ENCODE assay signal across 23 cellular contexts in the genomic region with DNA sequence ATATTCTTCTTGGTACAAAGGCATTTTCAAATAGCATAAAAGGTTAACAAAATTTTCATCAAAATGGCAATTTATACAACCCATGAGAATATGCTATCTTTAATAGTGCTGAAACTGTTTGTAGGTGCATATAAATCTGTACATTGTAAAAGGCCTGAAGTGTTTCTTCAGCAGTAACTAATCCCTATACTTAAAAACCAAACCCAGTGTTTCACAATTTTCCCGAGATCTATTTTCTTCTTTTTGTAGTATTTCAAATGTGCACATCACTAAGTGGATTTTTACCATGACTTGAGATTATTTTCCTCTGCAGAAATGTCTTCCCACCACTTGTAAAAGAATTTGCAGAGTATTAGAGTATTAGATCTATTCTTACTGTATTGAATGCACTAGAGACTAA.
DNase-seq lines count a peak whose midpoint lies in the region; FAIRE-seq and TF ChIP-seq lines count a peak whose summit lies in the region.
"Had no signal": no experiment of that assay in that cellular context is flagged by ENCODE, and none has a peak within 500 bp of the region (broad histone marks: within the 10 kb centered on the region; RNA-seq: fewer than 3 reads in every experiment).

No MANE protein-coding gene starts in this region.

- H3K9me3 ChIP-seq in HUES64 (ENCODE audit: insufficient read depth, low read depth, low read length) (no peaks in the 10 kb centered on the region), H1 (ENCODE audit: insufficient read depth in 2 of 2, low read depth in 1 of 2, low read length in 1 of 2) (no peaks in the 10 kb centered on the region), osteoblast (ENCODE audit: low read depth, low read length) (no peaks in the 10 kb centered on the region)
- H3K9me3 ChIP-seq: A549; BLaER1 treated with 17β-estradiol and CSF1 and Interleukin-3, amounts not matched to agents 10 nM and 100 nM; Peyer's patch; SJSA1 had no signal

- no peak overlapping the region for H4K91ac ChIP-seq in H1 (replicated peaks; ENCODE audit: insufficient read length, low read length)

- no peak for TF ChIP-seq EP300 in H1 (IDR thresholded peaks at IDR 0.05; ENCODE audit: borderline replicate concordance in 1 of 2, low read depth in 2 of 2, low read length in 2 of 2)

- H2BK120ac ChIP-seq in H1 (replicated peaks; ENCODE audit: low read depth, low read length): no peak overlapping the region

- H3K79me2 ChIP-seq in H1 (ENCODE audit: control insufficient read depth in 1 of 2, insufficient read depth in 2 of 2, low read length in 2 of 2) (no peaks in the 10 kb centered on the region), osteoblast (ENCODE audit: insufficient read depth, low read length) (peaks cover 33% of the 10 kb centered on the region)

- no peak overlapping the region for H4K8ac ChIP-seq in H1 (ENCODE audit: extremely low read depth, insufficient read depth, low read length)

- DNase-seq in GM12892 (ENCODE audit: insufficient read length) (no peak), H1 (ENCODE audit: low read depth in 1 of 2, low spot score in 2 of 2) (no peak), osteoblast (ENCODE audit: insufficient read length, low spot score, missing footprints) (no peak), DMS 273 treated with DMSO at 0.1 percent for 48 hours (lab: John Stamatoyannopoulos, UW) (no peak), NCI-H2171 treated with DMSO at 0.1 percent for 48 hours (lab: John Stamatoyannopoulos, UW) (no peak), HCEC 1CT (no peak)
- no peak for DNase-seq in activated T-cell treated with anti-CD3 and anti-CD28 coated beads, Interleukin-2, amount 50 U/mL, for 48 hours
- DNase-seq: Calu3; CD8-positive, alpha-beta T cell; DMS53; Kasumi-1; MM.1S; NCI-H1092 treated with DMSO at 0.1 percent for 48 hours; NCI-H146; NCI-H2081; NCI-H446 treated with DMSO at 0.1 percent for 48 hours; NCI-H748 treated with DMSO at 0.1 percent for 48 hours; NK-92 treated with Interleukin-12 subunit alpha and Interleukin-12 subunit beta, amount 100 ng/mL, for 24 hours; Peyer's patch had no signal

- H2AK5ac ChIP-seq in H1 (ENCODE audit: low read depth, low read length): no peak overlapping the region

- H2AFZ ChIP-seq in H1 (ENCODE audit: low read length): no peak overlapping the region
- no peak overlapping the region for H2AFZ ChIP-seq in osteoblast (ENCODE audit: low read length)

- no peak overlapping the region for H3K56ac ChIP-seq in H1 (replicated peaks; ENCODE audit: insufficient read length, low read depth, low read length)

- no peaks in the 10 kb centered on the region for H3K23me2 ChIP-seq in H1 (ENCODE audit: low read depth, low read length)

- H2BK15ac ChIP-seq in H1 (ENCODE audit: low read length): no peak overlapping the region

- no peak overlapping the region for H2BK12ac ChIP-seq in H1 (ENCODE audit: low read depth, low read length)

- H3K9ac ChIP-seq in HUES64 (ENCODE audit: low read depth, low read length) (no peak overlapping the region), H1 (replicated peaks in 1 of 4; ENCODE audit: extremely low read depth in 1 of 4, low read depth in 3 of 4, low read length in 3 of 4) (no peak overlapping the region)
- H3K9ac ChIP-seq: BLaER1 treated with 17β-estradiol and CSF1 and Interleukin-3, amounts not matched to agents 10 nM and 100 nM had no signal

- H3K27ac ChIP-seq in HUES64 (ENCODE audit: low read depth, low read length): peak overlapping the region; percentile 33
- no peak overlapping the region for H3K27ac ChIP-seq in H1 (ENCODE audit: low read depth, low read length)
- H3K27ac ChIP-seq in osteoblast (ENCODE audit: low read depth, low read length): peak overlapping the region; percentile 49
- H3K27ac ChIP-seq: BLaER1 treated with 17β-estradiol and CSF1 and Interleukin-3, amounts not matched to agents 10 nM and 100 nM; Peyer's patch; SJSA1 had no signal

- no peak overlapping the region for H2BK20ac ChIP-seq in H1 (ENCODE audit: low read length)

- peak overlapping the region; percentile 79 for H4K5ac ChIP-seq in H1 (ENCODE audit: insufficient read length, low read depth, low read length)

- TF ChIP-seq POLR2A in GM12892 (IDR thresholded peaks at IDR 0.05; ENCODE audit: low read depth, low read length) (no peak), H1 (IDR thresholded peaks at IDR 0.05; ENCODE audit: control extremely low read depth in 1 of 2, low read depth in 2 of 2, low read length in 2 of 2) (no peak)

- FAIRE-seq in GM12892 (lab: Jason Lieb, UNC) (peak; percentile 60), H1 (lab: Jason Lieb, UNC) (no peak)
- FAIRE-seq: A549 had no signal

- H3K36me3 ChIP-seq in HUES64 (ENCODE audit: insufficient read depth, low read length) (peaks cover 98% of the 10 kb centered on the region), H1 (ENCODE audit: control insufficient read depth in 2 of 4, insufficient read depth in 4 of 4, low read length in 3 of 4) (peaks cover 12 to 86% (median 23%) of the 10 kb centered on the region in 4 experiments), osteoblast (ENCODE audit: insufficient read depth, low read length) (peaks cover 80% of the 10 kb centered on the region)

- TF ChIP-seq CTCF in H1 (IDR thresholded peaks at IDR 0.05; ENCODE audit: control extremely low read depth in 1 of 3, insufficient read depth in 1 of 3, low read depth in 1 of 3, low read length in 3 of 3) (no peak), osteoblast (IDR thresholded peaks at IDR 0.05; ENCODE audit: extremely low read depth, low read depth, low read length) (no peak)

- no peaks in the 10 kb centered on the region; the same call in 1 of the 2 replicates for H3K79me1 ChIP-seq in H1 (ENCODE audit: low read depth, low read length)

- H4K20me1 ChIP-seq in H1 (replicated peaks in 1 of 2; ENCODE audit: control insufficient read depth in 1 of 2, insufficient read depth in 2 of 2, low read length in 2 of 2): no peaks in the 10 kb centered on the region
- no peaks in the 10 kb centered on the region for H4K20me1 ChIP-seq in osteoblast (ENCODE audit: insufficient read depth, low read length)
- H4K20me1 ChIP-seq: BLaER1 treated with 17β-estradiol and CSF1 and Interleukin-3, amounts not matched to agents 10 nM and 100 nM had no signal

- no peak overlapping the region for H3K23ac ChIP-seq in H1 (ENCODE audit: insufficient read length)

- no peak overlapping the region for H3K18ac ChIP-seq in H1 (ENCODE audit: extremely low read depth, low read length)

- H3K27me3 ChIP-seq in HUES64 (ENCODE audit: insufficient read depth, low read length): no peaks in the 10 kb centered on the region
- H3K27me3 ChIP-seq in H1 (replicated peaks in 1 of 4; ENCODE audit: control insufficient read depth in 3 of 4, extremely low read depth in 1 of 4, insufficient read depth in 3 of 4, low read length in 3 of 4): no peaks in the 10 kb centered on the region
- no peaks in the 10 kb centered on the region for H3K27me3 ChIP-seq in osteoblast (ENCODE audit: insufficient read depth, low read length)
- H3K27me3 ChIP-seq: BLaER1 treated with 17β-estradiol and CSF1 and Interleukin-3, amounts not matched to agents 10 nM and 100 nM; Peyer's patch; SJSA1 had no signal

- TF ChIP-seq RAD21 in H1 (IDR thresholded peaks at IDR 0.05 in 1 of 2, conservative IDR thresholded peaks at IDR 0.05 in 1 of 2; ENCODE audit: low read depth in 2 of 2, low read length in 2 of 2): no peak

- no peak overlapping the region for H3K14ac ChIP-seq in H1 (ENCODE audit: insufficient read length)

- WGBS in HUES64: 86% methylated on average over 1 of the region's 1 CpG
- 81% methylated on average over 1 of the region's 1 CpG; no CpG with 5 or more reads in 1 of the 2 experiments for WGBS in H1 (ENCODE audit: extremely low coverage in 1 of 2, insufficient coverage in 1 of 2, insufficient read length in 1 of 2, insufficient replicate concordance in 2 of 2, low coverage in 1 of 2, low lambda C conversion rate in 2 of 2, missing lambda C conversion rate in 1 of 2), 2 experiments

- no peak overlapping the region for H2BK5ac ChIP-seq in H1 (ENCODE audit: low read depth, low read length)

- CTCF ChIA-PET in H1 (lab: Charles Lee; ENCODE audit: partially characterized antibody): interaction anchor here (1.0 kb wide), 1 partner anchor 8 kb away, joined by 3 read pairs; no protein-coding TSS in a partner anchor

- no peak overlapping the region for H3K4me3 ChIP-seq in HUES64 (ENCODE audit: low read length)
- H3K4me3 ChIP-seq in H1 (ENCODE audit: extremely low read depth in 1 of 4, insufficient read depth in 2 of 4, low read depth in 3 of 4, low read length in 4 of 4): no peak overlapping the region; a peak in 1 of 8 replicates
- H3K4me3 ChIP-seq in osteoblast (ENCODE audit: insufficient read depth, low read length): no peak overlapping the region
- H3K4me3 ChIP-seq: A549; BLaER1 treated with 17β-estradiol and CSF1 and Interleukin-3, amounts not matched to agents 10 nM and 100 nM; Peyer's patch; SJSA1 had no signal

- H3K4me1 ChIP-seq in HUES64 (ENCODE audit: insufficient read depth, low read length) (peaks cover 60% of the 10 kb centered on the region), H1 (replicated peaks in 1 of 4; ENCODE audit: control insufficient read depth in 3 of 4, insufficient read depth in 4 of 4, low read length in 3 of 4) (peaks cover 0 to 23% (median 14%) of the 10 kb centered on the region in 4 experiments; a peak in 4 of 7 replicates), osteoblast (ENCODE audit: insufficient read depth, low read length) (peaks cover 51% of the 10 kb centered on the region)
- H3K4me1 ChIP-seq: Peyer's patch had no signal

- H3K4ac ChIP-seq in H1 (replicated peaks; ENCODE audit: insufficient read length, low read depth, low read length): no peak overlapping the region

- POLR2A ChIA-PET in H1 (lab: Charles Lee; ENCODE audit: partially characterized antibody): interaction anchor here (1.2 kb wide), 1 partner anchor 12 kb away, joined by 3 read pairs; no protein-coding TSS in a partner anchor

- H3K4me2 ChIP-seq in H1 (ENCODE audit: insufficient read depth in 1 of 2, low read depth in 2 of 2, low read length in 2 of 2) (no peak overlapping the region), osteoblast (ENCODE audit: insufficient read depth, low read length) (no peak overlapping the region)
- H3K4me2 ChIP-seq: BLaER1 treated with 17β-estradiol and CSF1 and Interleukin-3, amounts not matched to agents 10 nM and 100 nM had no signal

TF ChIP-seq in H1, 55 proteins besides CTCF, POLR2A, EP300 and RAD21 (continues in another document):
- TF ChIP-seq CTBP2 (IDR thresholded peaks at IDR 0.05; ENCODE audit: borderline replicate concordance, insufficient read depth, insufficient read length, low read length) (no peak), EZH2 (IDR thresholded peaks at IDR 0.05; ENCODE audit: low read depth, low read length, severe bottlenecking) (no peak), TAF1 (IDR thresholded peaks at IDR 0.05; ENCODE audit: low read depth, low read length) (no peak), CHD1 (IDR thresholded peaks at IDR 0.05; ENCODE audit: low read depth, low read length) (no peak), RXRA (IDR thresholded peaks at IDR 0.05; ENCODE audit: insufficient read depth, low read depth, low read length) (no peak), SUZ12 (IDR thresholded peaks at IDR 0.05; ENCODE audit: low read length) (no peak)
- TF ChIP-seq, protein P1, sequence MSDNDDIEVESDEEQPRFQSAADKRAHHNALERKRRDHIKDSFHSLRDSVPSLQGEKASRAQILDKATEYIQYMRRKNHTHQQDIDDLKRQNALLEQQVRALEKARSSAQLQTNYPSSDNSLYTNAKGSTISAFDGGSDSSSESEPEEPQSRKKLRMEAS (IDR thresholded peaks at IDR 0.05): no peak
